ENCODE assay signal across 8 cellular contexts in genomic region chr17:77609553-77610517, GRCh38.
DNase-seq lines count a peak whose midpoint lies in the region; ATAC-seq and TF ChIP-seq lines count a peak whose summit lies in the region.

No MANE protein-coding gene starts in this region.

- H3K4me3 ChIP-seq in BE2C (ENCODE audit: low read depth, low read length) = no peak overlapping the region

- no peaks in the 10 kb centered on the region for H3K9me3 ChIP-seq in BE2C

- no peak overlapping the region for H3K27ac ChIP-seq in caudate nucleus (ENCODE audit: low read depth, low read length)

- no peaks in the 10 kb centered on the region for H3K27me3 ChIP-seq in BE2C

- H3K4me1 ChIP-seq in BE2C = peaks cover 3% of the 10 kb centered on the region; the same call in 1 of the 2 replicates

- no peaks in the 10 kb centered on the region for H3K36me3 ChIP-seq in BE2C

- ATAC-seq in SK-N-SH treated with all-trans-retinoic acid at 6 μM for 48 hours (no peak), GM18511 (IDR thresholded peaks at IDR 0.05; ENCODE audit: unreplicated experiment) (no peak)

- no peak for TF ChIP-seq CTCF in BE2C (IDR thresholded peaks at IDR 0.05; ENCODE audit: low read depth, low read length)

- DNase-seq in Kasumi-1 (lab: John Stamatoyannopoulos, UW) = peak; percentile 6 to 13
- DNase-seq in activated CD8-positive, alpha-beta memory T cell treated with anti-CD3 and anti-CD28 coated beads for 48 hours (ENCODE audit: low read depth in 2 of 3, low spot score in 2 of 3) = peak in 2 of 3 experiments; percentile 17 to 19
- DNase-seq in islet precursor cell = peak; percentile 40
- peak; percentile 14 to 35 for DNase-seq in stimulated activated CD8-positive, alpha-beta memory T cell treated with anti-CD3 and anti-CD28 coated beads, Interleukin-2, amount 100 ng/mL, for 1 hour (ENCODE audit: low read depth in 2 of 2)
- DNase-seq in BE2C = no peak
- DNase-seq in caudate nucleus (lab: John Stamatoyannopoulos, UW) = no peak

TF ChIP-seq in SK-N-SH treated with all-trans-retinoic acid at 6 μM for 48 hours, 23 proteins besides CTCF, POLR2A, EP300 and RAD21:
- no peak for TF ChIP-seq ZNF70 (CRISPR knock-in tag; IDR thresholded peaks at IDR 0.05)
- TF ChIP-seq TCF4 (CRISPR knock-in tag; IDR thresholded peaks at IDR 0.05; ENCODE audit: borderline replicate concordance) = no peak
- no peak for TF ChIP-seq GLIS3 (CRISPR knock-in tag; IDR thresholded peaks at IDR 0.05)
- TF ChIP-seq OSR1 (CRISPR knock-in tag; IDR thresholded peaks at IDR 0.05) = no peak
- TF ChIP-seq POU6F1 (CRISPR knock-in tag; IDR thresholded peaks at IDR 0.05; ENCODE audit: borderline replicate concordance, low read depth) = no peak
- no peak for TF ChIP-seq ESRRG (CRISPR knock-in tag; IDR thresholded peaks at IDR 0.05)
- no peak for TF ChIP-seq BACH2 (CRISPR knock-in tag; IDR thresholded peaks at IDR 0.05; ENCODE audit: borderline replicate concordance)

Comparison
In these comparisons a context has a peak if more than half of its experiments do, and no peak if none do; other contexts are left out.
1. DNase-seq: peak in Kasumi-1 (2 of 2), activated CD8-positive, alpha-beta memory T cell treated with anti-CD3 and anti-CD28 coated beads for 48 hours (2 of 3), islet precursor cell (single experiment) and stimulated activated CD8-positive, alpha-beta memory T cell treated with anti-CD3 and anti-CD28 coated beads, Interleukin-2, amount 100 ng/mL, for 1 hour (2 of 2); none in BE2C (single experiment) and caudate nucleus (0 of 61).